ENCODE assay signal across 1 cellular context in genomic region chr14:105411017-105411941, GRCh38.
TF ChIP-seq lines count a peak whose summit lies in the region.

No MANE protein-coding gene starts in this region.

TF ChIP-seq in H1, 55 proteins besides CTCF, POLR2A, EP300 and RAD21 (continued from another document):
- TF ChIP-seq MAFK (IDR thresholded peaks at IDR 0.05; ENCODE audit: low read depth, low read length): no peak
- TF ChIP-seq RFX5 (IDR thresholded peaks at IDR 0.05; ENCODE audit: borderline replicate concordance, low read depth, low read length): no peak
- TF ChIP-seq E2F6 (IDR thresholded peaks at IDR 0.05): peak; percentile 77
- TF ChIP-seq CHD1 (IDR thresholded peaks at IDR 0.05; ENCODE audit: low read depth, low read length): no peak
- no peak for TF ChIP-seq KDM1A (IDR thresholded peaks at IDR 0.05; ENCODE audit: borderline replicate concordance, low read length)
- TF ChIP-seq POLR2AphosphoS5 (IDR thresholded peaks at IDR 0.05; ENCODE audit: low read depth, low read length): no peak
- no peak for TF ChIP-seq TAF1 (IDR thresholded peaks at IDR 0.05; ENCODE audit: low read depth, low read length)
- TF ChIP-seq NANOG (IDR thresholded peaks at IDR 0.05; ENCODE audit: insufficient read depth, low read depth, low read length, poor library complexity, severe bottlenecking): no peak
- TF ChIP-seq CTBP2 (IDR thresholded peaks at IDR 0.05; ENCODE audit: borderline replicate concordance, insufficient read depth, insufficient read length, low read length): no peak
- TF ChIP-seq JUN (IDR thresholded peaks at IDR 0.05; ENCODE audit: low read depth, low read length): no peak
- no peak for TF ChIP-seq CEBPB (IDR thresholded peaks at IDR 0.05; ENCODE audit: low read depth, low read length)
- no peak for TF ChIP-seq RBBP5 (IDR thresholded peaks at IDR 0.05; ENCODE audit: borderline replicate concordance, low read depth, low read length)
- TF ChIP-seq SP1 (IDR thresholded peaks at IDR 0.05; ENCODE audit: low read depth, low read length): no peak
- no peak for TF ChIP-seq GTF2F1 (IDR thresholded peaks at IDR 0.05; ENCODE audit: borderline replicate concordance, low read depth, low read length)
- peak; percentile 62 for TF ChIP-seq KDM4A (IDR thresholded peaks at IDR 0.05; ENCODE audit: low read depth, low read length, severe bottlenecking)
- no peak for TF ChIP-seq CREB1 (IDR thresholded peaks at IDR 0.05)
- TF ChIP-seq NRF1 (IDR thresholded peaks at IDR 0.05; ENCODE audit: low read depth, low read length): no peak
- no peak for TF ChIP-seq CHD7 (IDR thresholded peaks at IDR 0.05; ENCODE audit: insufficient replicate concordance, low read length)
- no peak for TF ChIP-seq SRF (IDR thresholded peaks at IDR 0.05; ENCODE audit: low read depth, low read length)
